14 cellular contexts compared by ENCODE assay signal in the genomic region with DNA sequence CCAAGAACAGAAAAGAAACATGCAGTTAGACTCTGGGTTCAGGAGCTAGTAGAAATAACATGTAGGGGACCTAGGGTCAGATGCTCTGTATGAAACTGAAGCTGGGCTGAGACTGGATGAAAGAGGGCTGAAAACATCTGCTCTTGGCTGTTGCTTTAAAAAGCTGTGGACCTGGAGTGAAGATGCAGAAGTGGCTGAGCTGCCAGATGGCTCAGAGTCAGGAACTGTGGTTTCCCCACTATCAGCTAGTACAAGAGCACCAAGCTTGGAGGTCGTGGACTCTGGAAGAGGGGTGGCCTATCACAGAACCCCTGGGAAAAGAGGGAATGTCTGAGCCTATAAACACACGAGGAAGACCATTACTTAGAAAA. TPM values are rescaled to one million over a fixed set of nuclear protein-coding genes. Genes with fewer than 3 reads are reported as not detected.
DNase-seq lines count a peak whose midpoint lies in the region; ATAC-seq and TF ChIP-seq lines count a peak whose summit lies in the region.
"Had no signal": no experiment of that assay in that cellular context is flagged by ENCODE, and none has a peak within 500 bp of the region (broad histone marks: within the 10 kb centered on the region; RNA-seq: fewer than 3 reads in every experiment).

No MANE protein-coding gene starts in this region.

- TF ChIP-seq CTCF in foreskin keratinocyte (conservative IDR thresholded peaks at IDR 0.05): no peak

- no peak overlapping the region for H3K9ac ChIP-seq in BLaER1

- DNase-seq in RPMI8226: peak; percentile 42
- peak; percentile 63 for DNase-seq in left cardiac atrium
- no peak for DNase-seq in foreskin keratinocyte
- DNase-seq in NCI-H526 (lab: John Stamatoyannopoulos, UW): no peak
- DNase-seq in NCI-H146 treated with DMSO at 0.1 percent for 48 hours (lab: John Stamatoyannopoulos, UW; ENCODE audit: unreplicated experiment): no peak
- DNase-seq in H4 (ENCODE audit: low spot score): no peak
- DNase-seq: activated CD8-positive, alpha-beta T cell treated with anti-CD3 and anti-CD28 coated beads, Interleukin-2, amount 10 ng/mL, durations not matched to agents 7 days and 5 days; CD4-positive, alpha-beta T cell; lower lobe of right lung; NCI-H187 treated with DMSO at 0.1 percent for 48 hours; retina had no signal

- no peak overlapping the region for H3K4me3 ChIP-seq in BLaER1
- H3K4me3 ChIP-seq: esophagus muscularis mucosa, lower lobe of right lung had no signal

- H3K27me3 ChIP-seq in BLaER1 (no peaks in the 10 kb centered on the region), foreskin keratinocyte (no peaks in the 10 kb centered on the region)
- H3K27me3 ChIP-seq: esophagus muscularis mucosa had no signal

- ATAC-seq in GM21576 (IDR thresholded peaks at IDR 0.05; ENCODE audit: unreplicated experiment) (peak; percentile 56), left cardiac atrium (peak; percentile 77 to 85), foreskin keratinocyte (no peak)
- ATAC-seq: activated CD8-positive, alpha-beta T cell treated with anti-CD3 and anti-CD28 coated beads, Interleukin-2, amount 10 ng/mL, durations not matched to agents 7 days and 5 days had no signal

- H3K36me3 ChIP-seq in BLaER1: no peaks in the 10 kb centered on the region; the same call in 1 of the 2 replicates
- H3K36me3 ChIP-seq: esophagus muscularis mucosa, lower lobe of right lung had no signal

- H3K4me2 ChIP-seq in BLaER1: peak overlapping the region; percentile 42

- H3K9me3 ChIP-seq in BLaER1: no peaks in the 10 kb centered on the region
- H3K9me3 ChIP-seq: esophagus muscularis mucosa, lower lobe of right lung had no signal

- intact Hi-C loops in left cardiac atrium (cut with DNase I): loop anchor here in 1 of 2 donors (10.0 kb wide), 1 partner anchor 58 kb away; no protein-coding TSS in a partner anchor

- H3K27ac ChIP-seq in BLaER1 (peak overlapping the region; percentile 30; the same call in 1 of the 2 replicates), foreskin keratinocyte (no peak overlapping the region)
- H3K27ac ChIP-seq: esophagus muscularis mucosa, lower lobe of right lung had no signal

- H3K4me1 ChIP-seq in BLaER1: peaks cover 55% of the 10 kb centered on the region
- H3K4me1 ChIP-seq in foreskin keratinocyte: peaks cover 9% of the 10 kb centered on the region

- no peaks in the 10 kb centered on the region for H4K20me1 ChIP-seq in BLaER1

RNA-seq across cellular contexts. Expression of a gene that starts 5.9 kb away (rescaled TPM):
- total RNA-seq in left cardiac atrium (10 to 100 TPM; 31.2 to 34.9 TPM), foreskin keratinocyte (96.5 and 111 TPM in 2 replicates)
- polyA plus RNA-seq in foreskin keratinocyte: 109 and 114 TPM in 2 replicates
- total RNA-seq in H4 (2014; rRNA removed; shearing (Covaris generic)): 29.2 and 33.5 TPM in 2 replicates

RNA-seq across cellular contexts. Expression of a gene that starts 6.3 kb away (rescaled TPM):
- total RNA-seq in left cardiac atrium: 10 to 100 TPM; 26.3 to 28.9 TPM
- 31.8 and 33.6 TPM in 2 replicates for total RNA-seq in foreskin keratinocyte
- 11.4 and 13.5 TPM in 2 replicates for polyA plus RNA-seq in foreskin keratinocyte
- total RNA-seq in H4 (2014; rRNA removed; shearing (Covaris generic)): 33.4 and 42.1 TPM in 2 replicates

Comparison
In these comparisons a context has a peak if more than half of its experiments do, and no peak if none do; other contexts are left out.
1. DNase-seq: peak in RPMI8226 (single experiment) and left cardiac atrium (single experiment); none in foreskin keratinocyte (0 of 2), NCI-H526 (0 of 2), NCI-H146 treated with DMSO at 0.1 percent for 48 hours (single experiment) and H4 (single experiment).